20 cellular contexts compared by ENCODE assay signal in genomic region chr4:94408549-94409374, GRCh38. TPM values are rescaled to one million over a fixed set of nuclear protein-coding genes. Genes with fewer than 3 reads are reported as not detected.
A peak's percentile ranks its signal among the peaks of the same experiment; 100 is the strongest.
DNase-seq lines count a peak whose midpoint lies in the region; ATAC-seq, FAIRE-seq and TF ChIP-seq lines count a peak whose summit lies in the region.
"Had no signal": no experiment of that assay in that cellular context is flagged by ENCODE, and none has a peak within 500 bp of the region (broad histone marks: within the 10 kb centered on the region; RNA-seq: fewer than 3 reads in every experiment).

No MANE protein-coding gene starts in this region.

- CTCF ChIA-PET in Calu3 (lab: Charles Lee), result interaction anchor here (0.7 kb wide), 1 partner anchor 59 kb away, joined by 3 read pairs; no protein-coding TSS in a partner anchor

- intact Hi-C loops in aorta (cut with DNase I), result loop anchor here (5.0 to 10.0 kb wide), 5 partner anchors 104 to 696 kb away; no protein-coding TSS in a partner anchor
- intact Hi-C loops in kidney (cut with DNase I), result loop anchor here (10.0 kb wide), 1 partner anchor 206 kb away; no protein-coding TSS in a partner anchor
- intact Hi-C loops in Calu3 (cut with micrococcal nuclease; ENCODE audit: unreplicated experiment), result loop anchor here (10.0 kb wide), 1 partner anchor 326 kb away; no protein-coding TSS in a partner anchor

- H3K4me3 Mint-ChIP-seq in Calu3 (ENCODE audit: low read depth, unreplicated experiment), result no peak overlapping the region
- H3K4me3 Mint-ChIP-seq: activated naive CD8-positive, alpha-beta T cell; CD4-positive, CD25-positive, alpha-beta regulatory T cell; immature natural killer cell; stimulated activated memory B cell treated with anti-CD40 and anti-IgM and Interleukin-4, amounts not matched to agents 10 μg/mL and 1 μg/mL and 100 μg/mL, for 72 hours had no signal

- ATAC-seq in aorta (ENCODE audit: low FRiP score) (no peak), GM21737 (IDR thresholded peaks at IDR 0.05; ENCODE audit: unreplicated experiment) (no peak)
- ATAC-seq: stimulated activated memory B cell treated with anti-CD40 and anti-IgM and Interleukin-4, amounts not matched to agents 10 μg/mL and 1 μg/mL and 100 μg/mL, for 72 hours had no signal

- H3K4me1 ChIP-seq in aorta (ENCODE audit: control insufficient read depth in 1 of 2, insufficient read depth in 2 of 2, low read length in 2 of 2) (peaks cover 6 to 7% of the 10 kb centered on the region in 2 donors), kidney (ENCODE audit: control insufficient read depth in 1 of 2, insufficient read depth in 1 of 2, low read depth in 1 of 2, low read length in 2 of 2) (peaks cover 0 to 2% of the 10 kb centered on the region in 2 donors)

- H3K27ac ChIP-seq in VCaP (peak overlapping the region; percentile 75; the same call in 1 of the 2 replicates), aorta (ENCODE audit: low read depth in 1 of 2, low read length in 2 of 2) (peak overlapping the region; percentile 76 to 87), kidney (ENCODE audit: low read depth in 2 of 2, low read length in 2 of 2) (no peak overlapping the region)
- H3K27ac ChIP-seq: PC-9 had no signal

- H3K4me3 ChIP-seq in aorta (ENCODE audit: low read length in 2 of 2) (no peak overlapping the region), kidney (ENCODE audit: low read length in 2 of 2) (no peak overlapping the region)
- H3K4me3 ChIP-seq: PC-9 had no signal

- TF ChIP-seq CTCF in VCaP (conservative IDR thresholded peaks at IDR 0.05), result no peak
- no peak for TF ChIP-seq CTCF in kidney (IDR thresholded peaks at IDR 0.05; ENCODE audit: borderline replicate concordance, extremely low read depth, insufficient read depth)
- TF ChIP-seq CTCF in Calu3 (IDR thresholded peaks at IDR 0.05; ENCODE audit: unreplicated experiment), result no peak

- H3K9me3 Mint-ChIP-seq in Calu3 (ENCODE audit: low read depth, unreplicated experiment), result no peaks in the 10 kb centered on the region
- H3K9me3 Mint-ChIP-seq: immature natural killer cell; stimulated activated memory B cell treated with anti-CD40 and anti-IgM and Interleukin-4, amounts not matched to agents 10 μg/mL and 1 μg/mL and 100 μg/mL, for 72 hours had no signal

- H3K36me3 ChIP-seq in aorta (ENCODE audit: control insufficient read depth in 1 of 2, insufficient read depth in 2 of 2, low read length in 1 of 2), result no peaks in the 10 kb centered on the region
- H3K36me3 ChIP-seq in kidney (ENCODE audit: control insufficient read depth in 1 of 2, insufficient read depth in 2 of 2, low read length in 2 of 2), result no peaks in the 10 kb centered on the region

- H3K27me3 Mint-ChIP-seq in Calu3 (ENCODE audit: unreplicated experiment), result no peaks in the 10 kb centered on the region

- no peak overlapping the region for H3K9ac ChIP-seq in kidney (ENCODE audit: low read length in 2 of 2)

- peaks cover 29% of the 10 kb centered on the region for H3K4me1 Mint-ChIP-seq in Calu3 (ENCODE audit: low read depth, unreplicated experiment)
- H3K4me1 Mint-ChIP-seq: CD4-positive, CD25-positive, alpha-beta regulatory T cell; immature natural killer cell; stimulated activated memory B cell treated with anti-CD40 and anti-IgM and Interleukin-4, amounts not matched to agents 10 μg/mL and 1 μg/mL and 100 μg/mL, for 72 hours had no signal

- no TSS peak for BruUV-seq in Calu3 (replicated peaks; lab: Mats Ljungman, UMichigan)

- DNase-seq in fibroblast of peridontal ligament (ENCODE audit: extremely low read depth), result peak; percentile 83
- peak; percentile 36 for DNase-seq in myocyte (ENCODE audit: low read depth)
- DNase-seq in aorta, result no peak
- no peak for DNase-seq in kidney
- DNase-seq in Calu3, result no peak
- DNase-seq: activated CD4-positive, alpha-beta T cell treated with anti-CD3 and anti-CD28 coated beads for 1 hour; CD4-positive, CD25-positive, alpha-beta regulatory T cell; foreskin melanocyte; GDM1; immature natural killer cell; KBM-7; NCI-H146; NCI-H524 treated with DMSO at 0.1 percent for 48 hours; PC-9; T-helper 1 cell had no signal

- H3K9me3 ChIP-seq in aorta (ENCODE audit: control insufficient read depth, low read length) (no peaks in the 10 kb centered on the region), kidney (ENCODE audit: control insufficient read depth in 1 of 2, low read length in 2 of 2) (no peaks in the 10 kb centered on the region)

- WGBS in aorta, 2 donors, result 13 to 17% methylated on average over 5 of the region's 5 CpGs

- H3K27ac Mint-ChIP-seq in Calu3 (ENCODE audit: unreplicated experiment), result no peak overlapping the region
- H3K27ac Mint-ChIP-seq: activated naive CD8-positive, alpha-beta T cell; CD4-positive, CD25-positive, alpha-beta regulatory T cell; immature natural killer cell; stimulated activated memory B cell treated with anti-CD40 and anti-IgM and Interleukin-4, amounts not matched to agents 10 μg/mL and 1 μg/mL and 100 μg/mL, for 72 hours had no signal

- no peak for FAIRE-seq in kidney (lab: Jason Lieb, UNC)
- FAIRE-seq: GM19239 had no signal

- no peaks in the 10 kb centered on the region for H3K27me3 ChIP-seq in aorta (ENCODE audit: control insufficient read depth in 1 of 2, insufficient read depth in 2 of 2, low read length in 1 of 2)

- no peaks in the 10 kb centered on the region for H3K36me3 Mint-ChIP-seq in Calu3 (ENCODE audit: insufficient read depth, unreplicated experiment)
- H3K36me3 Mint-ChIP-seq: activated naive CD8-positive, alpha-beta T cell; CD4-positive, CD25-positive, alpha-beta regulatory T cell; immature natural killer cell; stimulated activated memory B cell treated with anti-CD40 and anti-IgM and Interleukin-4, amounts not matched to agents 10 μg/mL and 1 μg/mL and 100 μg/mL, for 72 hours had no signal

RNA-seq across cellular contexts. Expression of gene PDLIM5, which starts 43.0 kb away (rescaled TPM):
- 122 and 170 TPM in 2 replicates for total RNA-seq in myocyte
- polyA plus RNA-seq in myocyte (2012), result 84.3 TPM
- 100 to 1,000 TPM; 374 to 762 TPM for total RNA-seq in aorta
- polyA plus RNA-seq in aorta, result 10 to 100 TPM; 64.4 to 82.7 TPM
- total RNA-seq in kidney, result 167 TPM
- 24.3 TPM for polyA plus RNA-seq in kidney (ENCODE audit: insufficient read depth, low read depth, low replicate concordance)
- 122 and 129 TPM in 2 replicates for total RNA-seq in Calu3 (2022)

Comparison
In these comparisons a context has a peak if more than half of its experiments do, and no peak if none do; other contexts are left out.
1. H3K27ac ChIP-seq: peak in VCaP (single experiment) and aorta (2 of 2); none in kidney (0 of 2).
2. DNase-seq: peak in fibroblast of peridontal ligament (single experiment) and myocyte (single experiment); none in aorta (0 of 2), kidney (single experiment) and Calu3 (single experiment).